26 cellular contexts compared by ENCODE assay signal in the genomic region with DNA sequence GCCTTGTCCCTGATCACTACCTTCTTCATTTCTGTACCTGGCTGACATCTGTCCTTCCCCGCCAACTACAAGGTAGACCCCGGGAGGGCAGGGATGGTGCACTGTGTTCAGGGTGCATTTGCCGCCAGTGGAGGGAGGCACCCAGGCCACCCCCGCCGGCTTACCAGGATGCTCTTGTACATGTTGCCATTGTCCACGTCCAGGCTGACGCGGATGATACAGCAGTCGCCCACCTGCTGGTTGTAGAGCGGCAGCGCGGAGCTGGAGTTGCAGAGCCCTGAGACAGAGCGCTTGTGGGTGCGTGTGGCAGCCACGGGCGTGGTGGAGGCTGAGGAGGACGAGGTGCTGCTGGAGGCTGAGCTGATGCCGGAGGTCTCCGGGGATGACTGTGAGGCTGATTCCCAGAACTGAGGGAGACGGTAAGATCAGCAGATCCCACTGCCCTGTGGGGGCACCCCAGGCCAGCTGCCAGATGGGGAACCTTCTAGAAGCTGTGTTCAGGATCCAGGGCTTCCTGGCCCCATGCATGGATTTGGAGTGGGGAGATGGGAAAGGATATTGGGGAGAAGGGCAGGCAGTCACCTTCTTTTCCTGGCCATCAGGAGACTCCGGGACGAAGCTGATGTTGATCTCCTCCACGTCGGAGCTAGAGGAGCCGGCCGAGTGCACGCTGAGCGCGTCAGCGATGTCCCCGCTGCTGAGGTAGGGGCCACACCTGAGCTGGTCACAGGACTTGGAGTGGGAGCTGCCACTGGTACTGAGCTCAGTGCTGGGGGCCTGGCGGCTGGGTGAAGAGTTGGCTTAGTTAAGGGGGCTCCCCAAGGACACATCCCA. TPM values are rescaled to one million over a fixed set of nuclear protein-coding genes. Genes with fewer than 3 reads are reported as not detected.
DNase-seq lines count a peak whose midpoint lies in the region; ATAC-seq, FAIRE-seq and TF ChIP-seq lines count a peak whose summit lies in the region.
"Had no signal": no experiment of that assay in that cellular context is flagged by ENCODE, and none has a peak within 500 bp of the region (broad histone marks: within the 10 kb centered on the region; RNA-seq: fewer than 3 reads in every experiment).

No MANE protein-coding gene starts in this region.

- H3K9me3 Mint-ChIP-seq in chondrocyte (ENCODE audit: low read depth) (peaks cover 2% of the 10 kb centered on the region), neural crest cell (no peaks in the 10 kb centered on the region)

- in situ Hi-C loops in HepG2 (cut with HindIII; ENCODE audit: extremely low pct_ligation_motif_present, low pct_unique_long_range_greater_than_20kb), result no loop called here

- H3K4me3 Mint-ChIP-seq in chondrocyte (ENCODE audit: unreplicated experiment), result no peak overlapping the region
- H3K4me3 Mint-ChIP-seq in neural crest cell, result no peak overlapping the region
- H3K4me3 Mint-ChIP-seq: activated naive CD8-positive, alpha-beta T cell treated with anti-CD3 and anti-CD28 coated beads for 36 hours; CD14-positive monocyte; immature natural killer cell; T-cell had no signal

- H3K27me3 Mint-ChIP-seq in chondrocyte (ENCODE audit: low read depth) (no peaks in the 10 kb centered on the region), neural crest cell (ENCODE audit: low read depth) (no peaks in the 10 kb centered on the region)
- H3K27me3 Mint-ChIP-seq: activated naive CD8-positive, alpha-beta T cell treated with anti-CD3 and anti-CD28 coated beads for 36 hours; T-cell had no signal

- H3K4me1 ChIP-seq in right lobe of liver, result no peaks in the 10 kb centered on the region
- no peaks in the 10 kb centered on the region for H3K4me1 ChIP-seq in HepG2 (ENCODE audit: insufficient read depth, low read length)

- H3K27me3 ChIP-seq in right lobe of liver (no peaks in the 10 kb centered on the region), HepG2 (ENCODE audit: control insufficient read depth in 1 of 2, insufficient read depth in 2 of 2, low read length in 2 of 2) (no peaks in the 10 kb centered on the region)
- H3K27me3 ChIP-seq: suprapubic skin had no signal

- intact Hi-C loops in right lobe of liver (cut with DNase I) (loop anchor here (5.0 kb wide), 1 partner anchor 41 kb away; no protein-coding TSS in a partner anchor), HepG2 (cut with micrococcal nuclease; ENCODE audit: unreplicated experiment) (no loop called here)

- 80% methylated on average over 1 of the region's 32 CpGs for WGBS in right lobe of liver (ENCODE audit: insufficient coverage, low coverage, low lambda C conversion rate, missing lambda C conversion rate)
- 93% methylated on average over 29 of the region's 32 CpGs for WGBS in HepG2 (ENCODE audit: low lambda C conversion rate)

- H3K9me3 ChIP-seq in right lobe of liver, result no peaks in the 10 kb centered on the region
- H3K9me3 ChIP-seq in HepG2 (ENCODE audit: low read length), result no peaks in the 10 kb centered on the region

- H4K20me1 ChIP-seq in HepG2 (ENCODE audit: insufficient read depth, low read length), result peaks cover 4% of the 10 kb centered on the region; the same call in 1 of the 2 replicates

- H3K4me1 Mint-ChIP-seq in chondrocyte (ENCODE audit: low read depth), result no peaks in the 10 kb centered on the region
- H3K4me1 Mint-ChIP-seq in neural crest cell, result no peaks in the 10 kb centered on the region
- H3K4me1 Mint-ChIP-seq: activated naive CD8-positive, alpha-beta T cell treated with anti-CD3 and anti-CD28 coated beads for 36 hours; CD14-positive monocyte had no signal

- ATAC-seq in right lobe of liver (no peak), HepG2 (no peak)
- ATAC-seq: left lobe of liver, T-cell had no signal

- H3K27ac ChIP-seq in right lobe of liver (no peak overlapping the region), HepG2 (ENCODE audit: extremely low read length, insufficient read depth, low read length) (no peak overlapping the region)
- H3K27ac ChIP-seq: suprapubic skin had no signal

- TF ChIP-seq POLR2A in right lobe of liver (IDR thresholded peaks at IDR 0.05), result no peak
- no peak for TF ChIP-seq POLR2A in HepG2 (IDR thresholded peaks at IDR 0.05; ENCODE audit: insufficient read depth in 1 of 2, low read depth in 2 of 2, low read length in 2 of 2)

- H2AFZ ChIP-seq in HepG2 (ENCODE audit: low read length), result no peak overlapping the region

- H3K36me3 Mint-ChIP-seq in chondrocyte (ENCODE audit: low read depth) (peaks cover 39% of the 10 kb centered on the region), neural crest cell (ENCODE audit: low read depth) (peaks cover 34% of the 10 kb centered on the region)

- no peak overlapping the region for H3K27ac Mint-ChIP-seq in chondrocyte (ENCODE audit: unreplicated experiment)
- H3K27ac Mint-ChIP-seq in neural crest cell (ENCODE audit: unreplicated experiment), result peak overlapping the region; percentile 27
- H3K27ac Mint-ChIP-seq: activated naive CD8-positive, alpha-beta T cell treated with anti-CD3 and anti-CD28 coated beads for 36 hours; T-cell had no signal

- H3K4me3 ChIP-seq in right lobe of liver (no peak overlapping the region), HepG2 (replicated peaks in 1 of 3; ENCODE audit: insufficient read depth in 1 of 3, low read depth in 2 of 3, low read length in 3 of 3) (no peak overlapping the region)
- H3K4me3 ChIP-seq: suprapubic skin had no signal

- TF ChIP-seq EP300 in HepG2 (IDR thresholded peaks at IDR 0.05; ENCODE audit: low read depth in 2 of 2, low read length in 2 of 2) (no peak), HepG2 (CRISPR knock-in tag; IDR thresholded peaks at IDR 0.05; ENCODE audit: borderline replicate concordance) (no peak)

- CTCF ChIA-PET in HepG2 (lab: Yijun Ruan, JAX; ENCODE audit: low intra/inter-chr PET ratio, low total read pairs), result interaction anchor here (5.1 kb wide), 1 partner anchor 45 kb away, joined by 70 read pairs; no protein-coding TSS in a partner anchor

- TF ChIP-seq CTCF in right lobe of liver (IDR thresholded peaks at IDR 0.05) (no peak), HepG2 (CRISPR knock-in tag; IDR thresholded peaks at IDR 0.05) (no peak), chondrocyte (IDR thresholded peaks at IDR 0.05) (no peak), neural crest cell (conservative IDR thresholded peaks at IDR 0.05) (no peak)

- no peaks in the 10 kb centered on the region for H3K79me2 ChIP-seq in HepG2 (ENCODE audit: insufficient read depth, low read length)

- peaks cover 9 to 32% (median 15%) of the 10 kb centered on the region in 4 donors for H3K36me3 ChIP-seq in right lobe of liver
- H3K36me3 ChIP-seq in HepG2 (replicated peaks in 1 of 2; ENCODE audit: control insufficient read depth in 1 of 2, insufficient read depth in 2 of 2, low read length in 2 of 2), result peaks cover 23 to 55% of the 10 kb centered on the region in 2 experiments; a peak in 4 of 5 replicates

- DNase-seq in right lobe of liver (peak; percentile 17 to 47 (median 42)), HepG2 (ENCODE audit: low spot score) (no peak), chondrocyte (ENCODE audit: low spot score) (peak; percentile 91), neural crest cell (ENCODE audit: low read depth, low spot score) (no peak), anterior cingulate cortex (lab: John Stamatoyannopoulos, UW) (no peak), pons (ENCODE audit: low spot score) (no peak), NCI-H69 (lab: John Stamatoyannopoulos, UW) (no peak)
- DNase-seq: activated naive CD8-positive, alpha-beta T cell treated with anti-CD3 and anti-CD28 coated beads for 36 hours; central memory CD4-positive, alpha-beta T cell; DMS79 treated with DMSO at 0.1 percent for 48 hours; GF-D8; hypothalamus; immature natural killer cell; NCI-H1105; NCI-H2029; NCI-H2227 treated with DMSO at 0.1 percent for 48 hours; retina; stimulated activated CD4-positive, alpha-beta T cell treated with anti-CD3 and anti-CD28 coated beads, Interleukin-2, amount 100 ng/mL, for 48 hours; T-cell had no signal

- BruUV-seq in HepG2 (replicated peaks; lab: Mats Ljungman, UMichigan), result no TSS peak

- H3K4me2 ChIP-seq in HepG2 (ENCODE audit: low read depth, low read length), result no peak overlapping the region

- POLR2A ChIA-PET in HepG2 (lab: Yijun Ruan, JAX), result interaction anchor here (1.0 kb wide), 1 partner anchor 71 kb away, joined by 4 read pairs; the partner anchor contains the start of gene GTF3C5

- no peak for FAIRE-seq in HepG2 (lab: Jason Lieb, UNC)
- FAIRE-seq: astrocyte, GM19239, RCC 7860 had no signal

- H3K9ac ChIP-seq in HepG2 (ENCODE audit: insufficient read depth, low read depth, low read length), result no peak overlapping the region

- no peak for TF ChIP-seq RAD21 in HepG2 (CRISPR knock-in tag; IDR thresholded peaks at IDR 0.05)

RNA-seq across cellular contexts. Expression of gene RALGDS, which starts 19.5 kb away (rescaled TPM):
- total RNA-seq in right lobe of liver (10 to 100 TPM in 1 of 6 experiments, 1 to 10 TPM in 5; 4.3 to 19.8 (median 5.7) TPM), HepG2 (2016; rRNA removed; fragmentation: Illumina TruSeq; extraction: Trizol) (8.8 and 12.9 TPM in 2 replicates), chondrocyte (16.1 to 19.0 TPM (median 17.5 TPM) in 3 replicates), neural crest cell (72.4 and 73.8 TPM in 2 replicates)
- 4.2 and 5.7 TPM in 2 replicates for total RNA-seq in HepG2 (2016; cell fraction: cytosol; rRNA removed; fragmentation: Illumina TruSeq; extraction: Trizol; ENCODE audit: low read depth)
- 7.3 and 12.1 TPM in 2 replicates for total RNA-seq in HepG2 (2016; cell fraction: insoluble cytoplasmic fraction; rRNA removed; fragmentation: Illumina TruSeq; extraction: Trizol)
- total RNA-seq in HepG2 (2016; cell fraction: membrane; rRNA removed; fragmentation: Illumina TruSeq; extraction: Trizol), result 15.5 and 15.7 TPM in 2 replicates
- 10.4 and 11.0 TPM in 2 replicates for total RNA-seq in HepG2 (2016; cell fraction: nucleus; rRNA removed; fragmentation: Illumina TruSeq; extraction: Trizol)
- polyA plus RNA-seq in HepG2 (2011; rRNA removed), result 25.5 and 28.8 TPM in 2 replicates
- polyA plus RNA-seq in HepG2 (2011; cell fraction: cytosol; rRNA removed), result 14.9 and 17.8 TPM in 2 replicates
- 104 and 131 TPM in 2 replicates for polyA plus RNA-seq in HepG2 (2011; cell fraction: nucleus; rRNA removed)
- 12.0 and 15.7 TPM in 2 replicates for polyA plus RNA-seq in HepG2 (2012)
- polyA plus RNA-seq in HepG2 (2016; cell fraction: cytosol; fragmentation: Illumina TruSeq; extraction: Trizol; ENCODE audit: low read depth), result 4.1 and 4.2 TPM in 2 replicates
- polyA plus RNA-seq in HepG2 (2016; cell fraction: insoluble cytoplasmic fraction; fragmentation: Illumina TruSeq; extraction: Trizol; ENCODE audit: low read depth), result 8.9 and 12.0 TPM in 2 replicates
- 11.6 and 12.4 TPM in 2 replicates for polyA plus RNA-seq in HepG2 (2016; cell fraction: membrane; fragmentation: Illumina TruSeq; extraction: Trizol; ENCODE audit: low read depth)
- 28.7 and 31.3 TPM in 2 replicates for polyA plus RNA-seq in HepG2 (2016; cell fraction: nucleus; fragmentation: Illumina TruSeq; extraction: Trizol; ENCODE audit: insufficient read depth, low read depth)
- 20.8 and 24.6 TPM in 2 replicates for polyA minus RNA-seq in HepG2 (2011; rRNA and poly(A)+ RNA removed; ENCODE audit: low replicate concordance)
- polyA minus RNA-seq in HepG2 (2011; cell fraction: cytosol; rRNA and poly(A)+ RNA removed), result 4.8 and 5.6 TPM in 2 replicates
- polyA minus RNA-seq in HepG2 (2011; cell fraction: nucleus; rRNA and poly(A)+ RNA removed), result 17.0 and 17.4 TPM in 2 replicates

RNA-seq across cellular contexts. Expression of gene CEL, which starts 39.8 kb away (rescaled TPM):
- total RNA-seq in right lobe of liver (under 1 TPM in 4 of 6 experiments, not detected in 2; 0.19 to 0.35 (median 0.26) TPM), HepG2 (2016; rRNA removed; fragmentation: Illumina TruSeq; extraction: Trizol) (0.62 and 1.5 TPM in 2 replicates), chondrocyte (0.87 to 1.5 TPM (median 1.1 TPM) in 3 replicates), neural crest cell (3.5 and 3.6 TPM in 2 replicates)
- total RNA-seq in HepG2 (2016; cell fraction: cytosol; rRNA removed; fragmentation: Illumina TruSeq; extraction: Trizol; ENCODE audit: low read depth), result 0.35 and 0.40 TPM in 2 replicates
- 0.55 and 1.2 TPM in 2 replicates for total RNA-seq in HepG2 (2016; cell fraction: insoluble cytoplasmic fraction; rRNA removed; fragmentation: Illumina TruSeq; extraction: Trizol)
- 0.83 and 1.2 TPM in 2 replicates for total RNA-seq in HepG2 (2016; cell fraction: membrane; rRNA removed; fragmentation: Illumina TruSeq; extraction: Trizol)
- 1.6 and 1.7 TPM in 2 replicates for total RNA-seq in HepG2 (2016; cell fraction: nucleus; rRNA removed; fragmentation: Illumina TruSeq; extraction: Trizol)
- 0.63 and 0.81 TPM in 2 replicates for polyA plus RNA-seq in HepG2 (2011; rRNA removed)
- 0.19 and 0.34 TPM in 2 replicates for polyA plus RNA-seq in HepG2 (2011; cell fraction: cytosol; rRNA removed)
- 5.0 and 7.7 TPM in 2 replicates for polyA plus RNA-seq in HepG2 (2011; cell fraction: nucleus; rRNA removed)
- 1.2 and 1.6 TPM in 2 replicates for polyA plus RNA-seq in HepG2 (2012)
- polyA plus RNA-seq in HepG2 (2016; cell fraction: cytosol; fragmentation: Illumina TruSeq; extraction: Trizol; ENCODE audit: low read depth), result 1.0 and 1.1 TPM in 2 replicates
- polyA plus RNA-seq in HepG2 (2016; cell fraction: insoluble cytoplasmic fraction; fragmentation: Illumina TruSeq; extraction: Trizol; ENCODE audit: low read depth), result 1.5 and 2.0 TPM in 2 replicates
- polyA plus RNA-seq in HepG2 (2016; cell fraction: membrane; fragmentation: Illumina TruSeq; extraction: Trizol; ENCODE audit: low read depth), result 1.9 TPM in 2 replicates
- polyA plus RNA-seq in HepG2 (2016; cell fraction: nucleus; fragmentation: Illumina TruSeq; extraction: Trizol; ENCODE audit: insufficient read depth, low read depth), result 7.7 and 8.2 TPM in 2 replicates
- 0.70 TPM in 1 of 2 replicates, not detected in the other for polyA minus RNA-seq in HepG2 (2011; rRNA and poly(A)+ RNA removed; ENCODE audit: low replicate concordance)
- not detected in 2 replicates for polyA minus RNA-seq in HepG2 (2011; cell fraction: cytosol; rRNA and poly(A)+ RNA removed)
- 0.50 and 1.2 TPM in 2 replicates for polyA minus RNA-seq in HepG2 (2011; cell fraction: nucleus; rRNA and poly(A)+ RNA removed)
- total RNA-seq: SK-MEL-5 had no signal
- polyA plus RNA-seq: CD14-positive monocyte, immature natural killer cell had no signal

Comparison
In these comparisons a context has a peak if more than half of its experiments do, and no peak if none do; other contexts are left out.
1. DNase-seq: peak in right lobe of liver (3 of 3) and chondrocyte (single experiment); none in HepG2 (single experiment), neural crest cell (single experiment), anterior cingulate cortex (0 of 58), pons (single experiment) and NCI-H69 (single experiment).